ENCODE assay signal across 25 cellular contexts in genomic region chr22:29443861-29444431, GRCh38. TPM values are rescaled to one million over a fixed set of nuclear protein-coding genes. Genes with fewer than 3 reads are reported as not detected.
"Had no signal": no experiment of that assay in that cellular context is flagged by ENCODE, and none has a peak within 500 bp of the region (broad histone marks: within the 10 kb centered on the region; RNA-seq: fewer than 3 reads in every experiment).

No MANE protein-coding gene starts in this region.

- H3K4me1 ChIP-seq: heart right ventricle, spleen, upper lobe of left lung had no signal

- H3K9me3 Mint-ChIP-seq: endodermal cell; neural crest cell; T-cell; T-helper 2 cell treated with Interferon-gamma antibody and Interleukin-4, amounts not matched to agents 5 μg/mL and 100 μg/mL, for 36 hours had no signal

- H3K4me3 Mint-ChIP-seq: activated naive CD8-positive, alpha-beta T cell; endodermal cell; naive thymus-derived CD4-positive, alpha-beta T cell; neural crest cell; T-cell; T-helper 2 cell treated with Interferon-gamma antibody and Interleukin-4, amounts not matched to agents 5 μg/mL and 100 μg/mL, for 36 hours had no signal

- H3K4me3 ChIP-seq: heart right ventricle, spleen, thoracic aorta, upper lobe of left lung had no signal

- H3K4me1 Mint-ChIP-seq: endodermal cell; naive thymus-derived CD4-positive, alpha-beta T cell; T-cell had no signal

- H3K9me3 ChIP-seq: heart right ventricle, spleen, thoracic aorta, upper lobe of left lung had no signal

- H3K27ac ChIP-seq: heart right ventricle, spleen, thoracic aorta, upper lobe of left lung, WERI-Rb-1 had no signal

- H3K36me3 Mint-ChIP-seq: activated naive CD8-positive, alpha-beta T cell; T-cell had no signal

- H3K27ac Mint-ChIP-seq: activated naive CD8-positive, alpha-beta T cell; endodermal cell; naive thymus-derived CD4-positive, alpha-beta T cell; T-cell; T-helper 2 cell treated with Interferon-gamma antibody and Interleukin-4, amounts not matched to agents 5 μg/mL and 100 μg/mL, for 36 hours had no signal

- H3K36me3 ChIP-seq: heart right ventricle, spleen, thoracic aorta, upper lobe of left lung, WERI-Rb-1 had no signal

- H3K27me3 ChIP-seq: upper lobe of left lung had no signal

- DNase-seq: activated CD4-positive, alpha-beta T cell treated with anti-CD3 and anti-CD28 coated beads for 1 hour; activated CD4-positive, alpha-beta T cell treated with anti-CD3 and anti-CD28 coated beads, Interleukin-2, amount 50 U/mL, for 1 hour; activated naive CD4-positive, alpha-beta T cell; activated T-cell treated with anti-CD3 and anti-CD28 coated beads, Interleukin-2, amount 50 U/mL, for 1 hour; cerebellar nuclear complex; cortex of kidney; endodermal cell; heart right ventricle; islet precursor cell; left cardiac atrium; mesendoderm; naive thymus-derived CD4-positive, alpha-beta T cell; spleen; stimulated activated CD4-positive, alpha-beta T cell treated with anti-CD3 and anti-CD28 coated beads, Interleukin-4, amount 100 ng/mL, for 24 hours; stimulated activated naive CD4-positive, alpha-beta T cell treated with Interleukin-2 at 50 U/mL for 16 hours; T-cell; upper lobe of left lung; WERI-Rb-1 had no signal

- ATAC-seq: heart right ventricle; left cardiac atrium; naive thymus-derived CD4-positive, alpha-beta T cell; T-cell had no signal

RNA-seq across cellular contexts. Expression of gene RFPL1, which starts 5.6 kb away (rescaled TPM):
- total RNA-seq: bronchial epithelial cell, endodermal cell, fibroblast of villous mesenchyme, heart right ventricle, left cardiac atrium, neural crest cell, omental fat pad, thoracic aorta, upper lobe of left lung had no signal
